ENCODE assay signal across 1 cellular context in the genomic region with DNA sequence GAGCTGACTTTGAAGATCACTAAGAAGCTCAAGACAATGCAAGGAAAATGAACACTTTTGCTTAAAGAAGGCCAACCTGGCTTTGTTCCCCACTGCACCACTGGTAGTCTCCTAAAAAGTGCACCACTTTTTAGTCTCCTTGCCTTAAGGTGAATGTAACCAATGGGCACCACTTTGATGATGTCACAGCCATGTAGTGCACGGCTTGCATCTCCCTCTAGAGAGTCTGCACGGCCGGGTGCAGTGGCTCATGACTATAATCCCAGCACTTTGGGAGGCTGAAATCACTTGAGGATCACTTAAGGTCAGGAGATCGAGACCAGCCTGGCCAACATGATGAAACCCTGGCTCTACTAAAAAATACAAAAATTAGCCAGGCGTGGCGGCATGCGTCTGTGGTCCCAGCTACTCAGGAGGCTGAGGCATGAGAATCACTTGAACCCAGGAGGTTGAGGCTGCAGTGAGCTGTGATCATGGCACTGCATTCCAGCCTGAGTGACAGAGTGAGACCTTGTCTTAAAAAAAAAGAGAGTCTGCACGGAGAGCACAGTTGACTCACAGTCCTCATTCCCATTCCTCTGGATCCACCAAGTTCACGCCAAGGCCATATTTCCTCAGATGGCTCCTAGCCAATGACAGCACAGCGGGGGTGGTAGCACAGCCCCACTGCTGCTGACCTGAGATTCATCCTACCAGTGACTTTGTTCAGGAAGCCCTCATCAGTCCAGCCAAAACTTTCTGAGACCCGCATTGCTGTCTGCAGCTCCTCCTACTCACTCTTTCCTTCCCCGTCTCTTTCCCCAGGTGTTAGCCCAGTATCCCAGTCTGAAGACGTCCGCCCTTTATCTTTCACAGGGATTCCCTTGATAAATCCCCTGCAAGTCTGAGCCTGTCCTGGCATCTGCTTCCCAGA.
TF ChIP-seq lines count a peak whose summit lies in the region.

No MANE protein-coding gene starts in this region.

TF ChIP-seq in IMR-90, 13 proteins besides CTCF, POLR2A, EP300 and RAD21 (continued from another document):
- peak; percentile 78 for TF ChIP-seq FOS (IDR thresholded peaks at IDR 0.05; ENCODE audit: low read depth, low read length)
- TF ChIP-seq RFX5 (IDR thresholded peaks at IDR 0.05; ENCODE audit: low read depth, low read length), result no peak
- TF ChIP-seq, protein P1, sequence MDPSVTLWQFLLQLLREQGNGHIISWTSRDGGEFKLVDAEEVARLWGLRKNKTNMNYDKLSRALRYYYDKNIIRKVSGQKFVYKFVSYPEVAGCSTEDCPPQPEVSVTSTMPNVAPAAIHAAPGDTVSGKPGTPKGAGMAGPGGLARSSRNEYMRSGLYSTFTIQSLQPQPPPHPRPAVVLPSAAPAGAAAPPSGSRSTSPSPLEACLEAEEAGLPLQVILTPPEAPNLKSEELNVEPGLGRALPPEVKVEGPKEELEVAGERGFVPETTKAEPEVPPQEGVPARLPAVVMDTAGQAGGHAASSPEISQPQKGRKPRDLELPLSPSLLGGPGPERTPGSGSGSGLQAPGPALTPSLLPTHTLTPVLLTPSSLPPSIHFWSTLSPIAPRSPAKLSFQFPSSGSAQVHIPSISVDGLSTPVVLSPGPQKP (IDR thresholded peaks at IDR 0.05; ENCODE audit: borderline replicate concordance, low read depth, low read length), result no peak
- TF ChIP-seq MAZ (IDR thresholded peaks at IDR 0.05; ENCODE audit: borderline replicate concordance, low read depth, low read length), result peak; percentile 36; the same call in 1 of the 2 replicates
- peak; percentile 54 for TF ChIP-seq CEBPB (IDR thresholded peaks at IDR 0.05; ENCODE audit: low read depth, low read length)
